1 cellular context compared by ENCODE assay signal in the genomic region with DNA sequence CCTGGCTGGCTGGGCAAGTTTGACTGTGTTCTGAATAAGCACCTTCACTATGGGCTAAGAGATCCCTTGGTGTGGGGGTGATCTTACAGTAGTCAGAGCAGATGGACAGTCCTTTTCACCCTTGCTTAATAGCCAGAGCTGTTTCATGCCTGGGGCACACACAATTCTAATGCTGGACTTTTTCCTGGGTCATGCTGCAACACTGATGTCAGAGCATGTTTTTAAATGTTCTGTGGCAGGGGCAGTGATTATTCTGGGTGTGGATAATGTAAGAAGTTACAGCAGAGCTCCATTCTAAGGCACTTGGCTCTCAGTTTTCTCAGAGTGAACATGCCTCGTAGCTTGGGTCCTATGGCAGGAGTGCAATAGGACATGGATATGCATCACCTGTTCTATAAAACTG.
TF ChIP-seq lines count a peak whose summit lies in the region.

No MANE protein-coding gene starts in this region.

TF ChIP-seq in endothelial cell of umbilical vein, 7 proteins besides CTCF, POLR2A, EP300 and RAD21:
- TF ChIP-seq EZH2 (IDR thresholded peaks at IDR 0.05; ENCODE audit: borderline replicate concordance, low read depth, low read length, severe bottlenecking) (no peak), GATA2 (IDR thresholded peaks at IDR 0.05; ENCODE audit: insufficient read depth, insufficient read length, low read depth, low read length) (no peak), FOS (IDR thresholded peaks at IDR 0.05; ENCODE audit: borderline replicate concordance, insufficient read depth, low read length) (no peak), POLR2AphosphoS5 (IDR thresholded peaks at IDR 0.05; ENCODE audit: insufficient read depth, low read depth, low read length) (no peak), JUN (IDR thresholded peaks at IDR 0.05; ENCODE audit: borderline replicate concordance, insufficient read depth, insufficient read length, low read depth) (no peak), MYC (IDR thresholded peaks at IDR 0.05; ENCODE audit: low read depth, low read length) (no peak)
- TF ChIP-seq, protein P1, sequence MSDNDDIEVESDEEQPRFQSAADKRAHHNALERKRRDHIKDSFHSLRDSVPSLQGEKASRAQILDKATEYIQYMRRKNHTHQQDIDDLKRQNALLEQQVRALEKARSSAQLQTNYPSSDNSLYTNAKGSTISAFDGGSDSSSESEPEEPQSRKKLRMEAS (IDR thresholded peaks at IDR 0.05; ENCODE audit: insufficient read depth, insufficient read length), result no peak
